17 cellular contexts compared by ENCODE assay signal in the genomic region with DNA sequence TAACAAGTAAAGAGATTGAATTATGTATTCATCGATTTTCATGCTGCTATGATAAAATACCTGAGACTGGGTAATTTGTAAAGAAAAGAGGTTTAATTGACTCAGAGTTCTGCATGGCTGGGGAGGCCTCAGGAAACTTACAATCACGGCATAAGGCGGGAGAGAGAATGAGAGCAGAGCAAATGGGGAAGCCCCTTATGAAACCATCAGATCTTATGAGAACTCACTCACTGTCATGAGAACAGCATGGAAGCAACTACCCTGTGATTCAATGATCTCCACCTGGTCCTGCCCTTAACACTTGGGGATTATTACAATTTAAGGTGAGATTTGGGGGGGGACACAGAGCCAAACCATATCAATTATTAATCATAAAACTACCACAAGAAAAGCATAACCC. TPM values are rescaled to one million over a fixed set of nuclear protein-coding genes. Genes with fewer than 3 reads are reported as not detected.
A peak's percentile ranks its signal among the peaks of the same experiment; 100 is the strongest.
DNase-seq lines count a peak whose midpoint lies in the region; ATAC-seq and FAIRE-seq lines count a peak whose summit lies in the region.
"Had no signal": no experiment of that assay in that cellular context is flagged by ENCODE, and none has a peak within 500 bp of the region (broad histone marks: within the 10 kb centered on the region; RNA-seq: fewer than 3 reads in every experiment).

No MANE protein-coding gene starts in this region.

- H3K27me3 Mint-ChIP-seq in activated CD4-positive, alpha-beta T cell treated with anti-CD3 and anti-CD28 coated beads for 36 hours, result peaks cover 4% of the 10 kb centered on the region
- H3K27me3 Mint-ChIP-seq in activated naive CD4-positive, alpha-beta T cell treated with anti-CD3 and anti-CD28 coated beads, Interleukin-2, amount 10 ng/mL, durations not matched to agents 7 days and 5 days, result no peaks in the 10 kb centered on the region
- H3K27me3 Mint-ChIP-seq in activated naive CD8-positive, alpha-beta T cell treated with anti-CD3 and anti-CD28 coated beads, Interleukin-2, amount 50 U/mL, for 24 hours, result no peaks in the 10 kb centered on the region
- H3K27me3 Mint-ChIP-seq: B cell had no signal

- peak; percentile 21 for FAIRE-seq in GM18507 (lab: Jason Lieb, UNC)
- FAIRE-seq: HepG2 had no signal

- H3K4me1 Mint-ChIP-seq in activated CD4-positive, alpha-beta T cell treated with anti-CD3 and anti-CD28 coated beads for 36 hours, result peaks cover 52% of the 10 kb centered on the region
- H3K4me1 Mint-ChIP-seq in activated naive CD4-positive, alpha-beta T cell treated with anti-CD3 and anti-CD28 coated beads, Interleukin-2, amount 10 ng/mL, durations not matched to agents 7 days and 5 days, result peaks cover 40% of the 10 kb centered on the region
- peaks cover 45% of the 10 kb centered on the region for H3K4me1 Mint-ChIP-seq in activated naive CD8-positive, alpha-beta T cell treated with anti-CD3 and anti-CD28 coated beads, Interleukin-2, amount 50 U/mL, for 24 hours

- DNase-seq in activated CD4-positive, alpha-beta T cell treated with anti-CD3 and anti-CD28 coated beads for 36 hours, result no peak
- DNase-seq in activated CD4-positive, alpha-beta T cell treated with anti-CD3 and anti-CD28 coated beads, Interleukin-2, amount 50 U/mL, for 4 hours, result no peak
- no peak for DNase-seq in activated naive CD4-positive, alpha-beta T cell treated with anti-CD3 and anti-CD28 coated beads, Interleukin-2, amount 10 ng/mL, durations not matched to agents 7 days and 5 days
- no peak for DNase-seq in activated naive CD4-positive, alpha-beta T cell treated with Interleukin-2 at 50 U/mL for 16 hours
- no peak for DNase-seq in GM18507 (ENCODE audit: extremely low spot score, insufficient read length, low read depth)
- DNase-seq in activated naive CD8-positive, alpha-beta T cell treated with anti-CD3 and anti-CD28 coated beads, Interleukin-2, amount 50 U/mL, for 24 hours, result no peak
- DNase-seq: Calu3; CD8-positive, alpha-beta T cell; DMS79 treated with DMSO at 0.1 percent for 48 hours; GF-D8; GOT3; H7; HFFc6 had no signal

- H3K4me3 Mint-ChIP-seq in activated CD4-positive, alpha-beta T cell treated with anti-CD3 and anti-CD28 coated beads for 36 hours, result no peak overlapping the region
- no peak overlapping the region for H3K4me3 Mint-ChIP-seq in activated naive CD4-positive, alpha-beta T cell treated with anti-CD3 and anti-CD28 coated beads, Interleukin-2, amount 10 ng/mL, durations not matched to agents 7 days and 5 days
- no peak overlapping the region for H3K4me3 Mint-ChIP-seq in activated naive CD8-positive, alpha-beta T cell treated with anti-CD3 and anti-CD28 coated beads, Interleukin-2, amount 50 U/mL, for 24 hours
- H3K4me3 Mint-ChIP-seq: B cell; CD8-positive, alpha-beta T cell; HFFc6 had no signal

- H3K27ac Mint-ChIP-seq in activated CD4-positive, alpha-beta T cell treated with anti-CD3 and anti-CD28 coated beads for 36 hours, result no peak overlapping the region
- H3K27ac Mint-ChIP-seq in activated naive CD4-positive, alpha-beta T cell treated with anti-CD3 and anti-CD28 coated beads, Interleukin-2, amount 10 ng/mL, durations not matched to agents 7 days and 5 days, result peak overlapping the region; percentile 58
- no peak overlapping the region for H3K27ac Mint-ChIP-seq in activated naive CD8-positive, alpha-beta T cell treated with anti-CD3 and anti-CD28 coated beads, Interleukin-2, amount 50 U/mL, for 24 hours
- H3K27ac Mint-ChIP-seq: B cell; CD8-positive, alpha-beta T cell; HFFc6 had no signal

- peaks cover 19% of the 10 kb centered on the region for H3K36me3 Mint-ChIP-seq in activated CD4-positive, alpha-beta T cell treated with anti-CD3 and anti-CD28 coated beads for 36 hours (ENCODE audit: low read depth)
- H3K36me3 Mint-ChIP-seq in activated naive CD4-positive, alpha-beta T cell treated with anti-CD3 and anti-CD28 coated beads, Interleukin-2, amount 10 ng/mL, durations not matched to agents 7 days and 5 days, result peaks cover 43% of the 10 kb centered on the region
- H3K36me3 Mint-ChIP-seq in activated naive CD8-positive, alpha-beta T cell treated with anti-CD3 and anti-CD28 coated beads, Interleukin-2, amount 50 U/mL, for 24 hours (ENCODE audit: low read depth), result peaks cover 13% of the 10 kb centered on the region

- peak; percentile 39 for ATAC-seq in activated CD4-positive, alpha-beta T cell treated with anti-CD3 and anti-CD28 coated beads for 36 hours
- peak; percentile 59 for ATAC-seq in activated naive CD8-positive, alpha-beta T cell treated with anti-CD3 and anti-CD28 coated beads, Interleukin-2, amount 50 U/mL, for 24 hours
- ATAC-seq in HG03025 (IDR thresholded peaks at IDR 0.05; ENCODE audit: low FRiP score, unreplicated experiment), result no peak
- ATAC-seq: CD8-positive, alpha-beta T cell; HCT116; HepG2 had no signal

- H3K9me3 Mint-ChIP-seq in activated CD4-positive, alpha-beta T cell treated with anti-CD3 and anti-CD28 coated beads for 36 hours (ENCODE audit: low read depth), result peaks cover 16% of the 10 kb centered on the region
- H3K9me3 Mint-ChIP-seq in activated naive CD4-positive, alpha-beta T cell treated with anti-CD3 and anti-CD28 coated beads, Interleukin-2, amount 10 ng/mL, durations not matched to agents 7 days and 5 days, result peaks cover 27% of the 10 kb centered on the region
- H3K9me3 Mint-ChIP-seq in activated naive CD8-positive, alpha-beta T cell treated with anti-CD3 and anti-CD28 coated beads, Interleukin-2, amount 50 U/mL, for 24 hours, result peaks cover 25% of the 10 kb centered on the region

- CTCF ChIA-PET in activated CD4-positive, alpha-beta T cell treated with anti-CD3 and anti-CD28 coated beads for 36 hours (lab: Charles Lee), result interaction anchor here (1.4 kb wide), 1 partner anchor 26 kb away, joined by 3 read pairs; no protein-coding TSS in a partner anchor
- CTCF ChIA-PET in activated naive CD4-positive, alpha-beta T cell treated with anti-CD3 and anti-CD28 coated beads, Interleukin-2, amount 10 ng/mL, durations not matched to agents 7 days and 5 days (lab: Charles Lee), result no interaction called here

- POLR2A ChIA-PET in activated CD4-positive, alpha-beta T cell treated with anti-CD3 and anti-CD28 coated beads for 36 hours (lab: Charles Lee), result no interaction called here

- intact Hi-C loops in activated CD4-positive, alpha-beta T cell treated with anti-CD3 and anti-CD28 coated beads for 36 hours (cut with DNase I, micrococcal nuclease), result no loop called here

RNA-seq across cellular contexts. Expression of gene GBP3, which starts 3.3 kb away (rescaled TPM):
- total RNA-seq in activated CD4-positive, alpha-beta T cell treated with anti-CD3 and anti-CD28 coated beads for 36 hours, result 1 to 10 TPM; 4.8 to 5.8 TPM
- total RNA-seq: H7 had no signal

RNA-seq across cellular contexts. Expression of gene KYAT3, which starts 33.5 kb away (rescaled TPM):
- 10 to 100 TPM; 52.7 to 53.7 TPM for total RNA-seq in activated CD4-positive, alpha-beta T cell treated with anti-CD3 and anti-CD28 coated beads for 36 hours

RNA-seq across cellular contexts. Expression of gene RBMXL1, which starts 33.5 kb away (rescaled TPM):
- 10 to 100 TPM; 25.7 to 26.2 TPM for total RNA-seq in activated CD4-positive, alpha-beta T cell treated with anti-CD3 and anti-CD28 coated beads for 36 hours

RNA-seq across cellular contexts. Expression of gene GBP1, which starts 39.1 kb away (rescaled TPM):
- 10 to 100 TPM; 67.6 to 79.9 TPM for total RNA-seq in activated CD4-positive, alpha-beta T cell treated with anti-CD3 and anti-CD28 coated beads for 36 hours
- total RNA-seq: H7 had no signal
